1 cellular context compared by ENCODE assay signal in the genomic region with DNA sequence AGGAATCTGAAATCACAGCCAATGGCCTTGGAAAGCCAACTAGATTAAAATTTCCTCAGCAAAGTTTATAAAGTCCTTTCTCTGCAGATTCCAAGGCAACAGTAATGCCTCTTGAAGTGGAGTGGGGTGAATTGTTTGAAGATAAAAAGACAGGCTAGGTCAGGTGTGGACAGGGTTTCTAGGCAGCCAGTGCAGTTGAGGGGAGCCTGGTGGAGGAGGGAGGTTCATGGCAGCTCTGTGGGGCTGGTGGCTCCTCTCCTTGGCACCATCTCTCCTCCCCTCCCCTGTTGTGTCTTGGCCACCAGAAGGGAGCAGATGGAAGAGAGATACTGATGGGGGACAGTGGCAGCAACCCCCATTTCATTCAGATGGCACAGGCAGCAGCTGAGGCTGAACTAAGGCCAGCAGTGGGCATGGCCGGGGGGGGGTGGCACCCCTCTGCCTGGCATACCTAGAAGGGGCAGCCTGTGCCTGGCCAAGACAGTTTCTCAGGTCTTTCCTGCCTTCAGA.
TF ChIP-seq lines count a peak whose summit lies in the region.

No MANE protein-coding gene starts in this region.

TF ChIP-seq in H1, 55 proteins besides CTCF, POLR2A, EP300 and RAD21:
- TF ChIP-seq ASH2L (IDR thresholded peaks at IDR 0.05; ENCODE audit: low read length): no peak
- TF ChIP-seq SP2 (IDR thresholded peaks at IDR 0.05; ENCODE audit: low read length): no peak
- no peak for TF ChIP-seq RXRA (IDR thresholded peaks at IDR 0.05; ENCODE audit: insufficient read depth, low read depth, low read length)
- TF ChIP-seq SAP30 (IDR thresholded peaks at IDR 0.05; ENCODE audit: insufficient read depth, insufficient replicate concordance, low read length): no peak
- no peak for TF ChIP-seq YY1 (IDR thresholded peaks at IDR 0.05; ENCODE audit: low read depth, low read length)
- no peak for TF ChIP-seq CHD7 (IDR thresholded peaks at IDR 0.05; ENCODE audit: insufficient replicate concordance, low read length)
- TF ChIP-seq SIN3A (conservative IDR thresholded peaks at IDR 0.05 in 1 of 2, IDR thresholded peaks at IDR 0.05 in 1 of 2; ENCODE audit: low read depth in 1 of 2, low read length in 2 of 2): no peak
- no peak for TF ChIP-seq MAFK (IDR thresholded peaks at IDR 0.05; ENCODE audit: low read depth, low read length)
- TF ChIP-seq RFX5 (IDR thresholded peaks at IDR 0.05; ENCODE audit: borderline replicate concordance, low read depth, low read length): no peak
- TF ChIP-seq MAX (IDR thresholded peaks at IDR 0.05): no peak
- no peak for TF ChIP-seq EZH2 (IDR thresholded peaks at IDR 0.05; ENCODE audit: low read depth, low read length, severe bottlenecking)
- no peak for TF ChIP-seq TAF7 (optimal IDR thresholded peaks at IDR 0.05; ENCODE audit: borderline replicate concordance, low read depth, low read length)
- no peak for TF ChIP-seq TBP (IDR thresholded peaks at IDR 0.05; ENCODE audit: low read depth, low read length)
- no peak for TF ChIP-seq SRF (IDR thresholded peaks at IDR 0.05; ENCODE audit: low read depth, low read length)
